ENCODE assay signal across 18 cellular contexts in genomic region chr14:87171161-87171560, GRCh38.
DNase-seq lines count a peak whose midpoint lies in the region; ATAC-seq and TF ChIP-seq lines count a peak whose summit lies in the region.
"Had no signal": no experiment of that assay in that cellular context is flagged by ENCODE, and none has a peak within 500 bp of the region (broad histone marks: within the 10 kb centered on the region; RNA-seq: fewer than 3 reads in every experiment).

No MANE protein-coding gene starts in this region.

- no peak for ATAC-seq in GM18520 (IDR thresholded peaks at IDR 0.05; ENCODE audit: unreplicated experiment)
- ATAC-seq in activated naive CD4-positive, alpha-beta T cell treated with anti-CD3 and anti-CD28 coated beads, Interleukin-2, amount 50 U/mL, for 72 hours: no peak
- ATAC-seq: CD8-positive, alpha-beta T cell; GM12878 had no signal

- H3K36me3 ChIP-seq in Karpas-422 (ENCODE audit: insufficient read depth, low read length): no peaks in the 10 kb centered on the region
- no peaks in the 10 kb centered on the region for H3K36me3 ChIP-seq in SK-N-MC (ENCODE audit: insufficient read depth, low read length)
- H3K36me3 ChIP-seq in endodermal cell (ENCODE audit: control insufficient read depth, insufficient read depth, low read length): peaks cover 13% of the 10 kb centered on the region
- H3K36me3 ChIP-seq: BLaER1 treated with 17β-estradiol and CSF1 and Interleukin-3, amounts not matched to agents 10 nM and 100 nM had no signal

- TF ChIP-seq CTCF in endodermal cell (conservative IDR thresholded peaks at IDR 0.05) (no peak), retinal pigment epithelial cell (conservative IDR thresholded peaks at IDR 0.05; ENCODE audit: low read depth, low read length) (no peak), GM10248 (IDR thresholded peaks at IDR 0.05; ENCODE audit: control extremely low read depth, extremely low read depth, low read depth, missing control alignments) (no peak)

- H3K9ac ChIP-seq in Karpas-422 (ENCODE audit: low read length) (no peak overlapping the region), SK-N-MC (ENCODE audit: insufficient read length) (no peak overlapping the region), endodermal cell (ENCODE audit: extremely low read depth, low read length, poor library complexity, severe bottlenecking) (no peak overlapping the region)
- H3K9ac ChIP-seq: BLaER1 treated with 17β-estradiol and CSF1 and Interleukin-3, amounts not matched to agents 10 nM and 100 nM had no signal

- peaks cover 87% of the 10 kb centered on the region for H3K4me1 ChIP-seq in Karpas-422 (ENCODE audit: low read length)
- peaks cover 14% of the 10 kb centered on the region for H3K4me1 ChIP-seq in endodermal cell (ENCODE audit: control insufficient read depth, insufficient read depth, low read length)
- H3K4me1 ChIP-seq: Caco-2 had no signal

- DNase-seq in Karpas-422 (peak; percentile 44), SK-N-MC (ENCODE audit: low read depth, low spot score) (no peak), endodermal cell (no peak), retinal pigment epithelial cell (ENCODE audit: low read depth) (peak; percentile 62), GM10248 (ENCODE audit: extremely low spot score) (no peak), AML-193 (lab: John Stamatoyannopoulos, UW) (no peak)
- DNase-seq in activated naive CD4-positive, alpha-beta T cell treated with anti-CD3 and anti-CD28 coated beads, Interleukin-2, amount 50 U/mL, for 72 hours (ENCODE audit: low spot score in 2 of 2): no peak
- DNase-seq: 8988T; Caco-2; Calu3; CD4-positive, alpha-beta T cell; CD8-positive, alpha-beta T cell; DMS79 treated with DMSO at 0.1 percent for 48 hours; GF-D8 had no signal

- no peak overlapping the region for H3K4me2 ChIP-seq in Karpas-422 (ENCODE audit: low read depth, low read length, poor library complexity, severe bottlenecking)

- H3K79me2 ChIP-seq in Karpas-422 (ENCODE audit: low read length): no peaks in the 10 kb centered on the region

- no peak overlapping the region for H3K27ac Mint-ChIP-seq in endodermal cell
- H3K27ac Mint-ChIP-seq in activated naive CD4-positive, alpha-beta T cell treated with anti-CD3 and anti-CD28 coated beads, Interleukin-2, amount 50 U/mL, for 72 hours: no peak overlapping the region
- H3K27ac Mint-ChIP-seq: CD4-positive, alpha-beta T cell; CD8-positive, alpha-beta T cell had no signal

- peaks cover 39% of the 10 kb centered on the region for H3K4me1 Mint-ChIP-seq in endodermal cell

- no peak overlapping the region for H3K4me3 ChIP-seq in Karpas-422 (ENCODE audit: low read length)
- peak overlapping the region; percentile 65 for H3K4me3 ChIP-seq in SK-N-MC
- peak overlapping the region; percentile 14 for H3K4me3 ChIP-seq in endodermal cell (ENCODE audit: low read length)
- no peak overlapping the region for H3K4me3 ChIP-seq in retinal pigment epithelial cell (ENCODE audit: low read length)
- H3K4me3 ChIP-seq: BLaER1 treated with 17β-estradiol and CSF1 and Interleukin-3, amounts not matched to agents 10 nM and 100 nM; GM12878 had no signal

- no peak overlapping the region for H3K4me3 Mint-ChIP-seq in endodermal cell
- H3K4me3 Mint-ChIP-seq: CD4-positive, alpha-beta T cell; CD8-positive, alpha-beta T cell had no signal

- H3K36me3 Mint-ChIP-seq in endodermal cell (ENCODE audit: low read depth): peaks cover 21% of the 10 kb centered on the region
- H3K36me3 Mint-ChIP-seq in activated naive CD4-positive, alpha-beta T cell treated with anti-CD3 and anti-CD28 coated beads, Interleukin-2, amount 50 U/mL, for 72 hours: no peaks in the 10 kb centered on the region
- H3K36me3 Mint-ChIP-seq: CD8-positive, alpha-beta T cell had no signal

- 96 to 100% methylated on average over 1 of the region's 2 CpGs for WGBS in endodermal cell (ENCODE audit: insufficient coverage in 1 of 2, insufficient read length in 1 of 2), 2 experiments

- no peaks in the 10 kb centered on the region for H4K20me1 ChIP-seq in Karpas-422 (ENCODE audit: insufficient read depth, low read depth, low read length)
- H4K20me1 ChIP-seq: BLaER1 treated with 17β-estradiol and CSF1 and Interleukin-3, amounts not matched to agents 10 nM and 100 nM had no signal

- H3K27ac ChIP-seq in Karpas-422 (ENCODE audit: low read length): peak overlapping the region; percentile 58
- H3K27ac ChIP-seq in SK-N-MC: peak overlapping the region; percentile 96
- no peak overlapping the region for H3K27ac ChIP-seq in endodermal cell (ENCODE audit: low read depth, low read length)
- H3K27ac ChIP-seq: C4-2B had no signal

- H3K27me3 ChIP-seq in Karpas-422 (ENCODE audit: low read length): no peaks in the 10 kb centered on the region
- no peaks in the 10 kb centered on the region for H3K27me3 ChIP-seq in endodermal cell (ENCODE audit: control insufficient read depth, insufficient read depth, low read length, poor library complexity, severe bottlenecking)
- H3K27me3 ChIP-seq: BLaER1 treated with 17β-estradiol and CSF1 and Interleukin-3, amounts not matched to agents 10 nM and 100 nM had no signal

- CTCF ChIA-PET in GM10248 (lab: Yijun Ruan, JAX): interaction anchor here (1.5 kb wide), 1 partner anchor 12 kb away, joined by 3 read pairs; no protein-coding TSS in a partner anchor

- no peaks in the 10 kb centered on the region for H3K9me2 ChIP-seq in Karpas-422 (replicated peaks; ENCODE audit: insufficient read depth, low read length)

- H3K9me3 ChIP-seq in Karpas-422 (ENCODE audit: low read length) (no peaks in the 10 kb centered on the region), SK-N-MC (ENCODE audit: low read depth, low read length) (no peaks in the 10 kb centered on the region; the same call in 1 of the 2 replicates), endodermal cell (ENCODE audit: control insufficient read depth, low read length) (peaks cover 22% of the 10 kb centered on the region)
- H3K9me3 ChIP-seq: BLaER1 treated with 17β-estradiol and CSF1 and Interleukin-3, amounts not matched to agents 10 nM and 100 nM; Caco-2 had no signal

- peaks cover 4% of the 10 kb centered on the region for H3K9me3 Mint-ChIP-seq in endodermal cell
- H3K9me3 Mint-ChIP-seq in activated naive CD4-positive, alpha-beta T cell treated with anti-CD3 and anti-CD28 coated beads, Interleukin-2, amount 50 U/mL, for 72 hours: peaks cover 16 to 20% of the 10 kb centered on the region in 2 donors
- H3K9me3 Mint-ChIP-seq: CD8-positive, alpha-beta T cell had no signal

- POLR2A ChIA-PET in GM10248 (lab: Yijun Ruan, JAX): no interaction called here

- peaks cover 3% of the 10 kb centered on the region for H3K27me3 Mint-ChIP-seq in endodermal cell (ENCODE audit: insufficient read depth)
- H3K27me3 Mint-ChIP-seq: CD4-positive, alpha-beta T cell had no signal

- H2AFZ ChIP-seq in Karpas-422 (ENCODE audit: low read length): 0 out of 2 replicates have a peak overlapping the region, but pooled peaks have one; percentile 14

Comparison
In these comparisons a context has a peak if more than half of its experiments do, and no peak if none do; other contexts are left out.
1. DNase-seq: peak in Karpas-422 (single experiment) and retinal pigment epithelial cell (single experiment); none in SK-N-MC (single experiment), endodermal cell (single experiment), GM10248 (single experiment), activated naive CD4-positive, alpha-beta T cell treated with anti-CD3 and anti-CD28 coated beads, Interleukin-2, amount 50 U/mL, for 72 hours (0 of 2) and AML-193 (0 of 2).
2. H3K4me3 ChIP-seq: peak in SK-N-MC (single experiment) and endodermal cell (single experiment); none in Karpas-422 (single experiment) and retinal pigment epithelial cell (single experiment).